Comparison of ENCODE assay signal across 29 cellular contexts in the genomic region with DNA sequence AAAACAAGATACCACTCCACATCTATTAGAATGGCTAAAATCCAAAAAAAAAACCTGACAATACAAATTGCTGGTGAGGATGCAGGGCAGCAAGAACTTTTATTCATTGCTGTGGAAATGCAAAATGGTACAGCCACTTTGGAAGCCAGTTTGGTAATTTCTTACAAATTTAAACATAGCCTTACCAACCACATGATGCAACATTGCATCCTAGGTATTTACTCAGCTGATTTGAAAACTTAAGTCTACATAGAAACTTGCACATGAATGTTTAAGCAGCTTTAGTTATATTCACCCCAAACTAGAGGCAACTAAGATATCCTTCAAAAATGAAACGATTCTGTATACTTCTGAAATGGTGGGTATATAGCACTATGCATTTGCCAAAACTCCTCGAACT.
"Had no signal": no experiment of that assay in that cellular context is flagged by ENCODE, and none has a peak within 500 bp of the region (broad histone marks: within the 10 kb centered on the region; RNA-seq: fewer than 3 reads in every experiment).

No MANE protein-coding gene starts in this region.

- H3K27ac ChIP-seq: colonic mucosa, coronary artery, dorsolateral prefrontal cortex, epithelial cell of prostate, esophagus muscularis mucosa, esophagus squamous epithelium, foreskin keratinocyte, gastrocnemius medialis, gastroesophageal sphincter, heart left ventricle, heart right ventricle, hepatocyte had no signal

- H3K4me1 ChIP-seq: colonic mucosa, esophagus muscularis mucosa, esophagus squamous epithelium, foreskin keratinocyte, gastrocnemius medialis, gastroesophageal sphincter, heart left ventricle had no signal

- H2AFZ ChIP-seq: hepatocyte had no signal

- H3K36me3 ChIP-seq: colonic mucosa, gastrocnemius medialis had no signal

- FAIRE-seq: colon, endometrium, endothelial cell of umbilical vein, frontal cortex had no signal

- DNase-seq: colonic mucosa; cortex of kidney; dermis blood vessel endothelial cell; dorsolateral prefrontal cortex; effector CD4-positive, alpha-beta T cell; effector CD8-positive, alpha-beta T cell; effector memory CD4-positive, alpha-beta T cell; effector memory CD8-positive, alpha-beta T cell; endodermal cell; erythroblast; esophagus squamous epithelium; foreskin fibroblast; foreskin keratinocyte; foreskin melanocyte; gastrocnemius medialis; glutamatergic neuron; head of caudate nucleus; heart left ventricle; heart right ventricle had no signal

- H3K79me2 ChIP-seq: hepatocyte had no signal

- H3K4me3 ChIP-seq: colonic mucosa, coronary artery, dorsolateral prefrontal cortex, esophagus muscularis mucosa, esophagus squamous epithelium, gastrocnemius medialis, gastroesophageal sphincter, heart left ventricle, heart right ventricle, hepatocyte had no signal

- H3K4me2 ChIP-seq: hepatocyte had no signal

- ATAC-seq: effector memory CD8-positive, alpha-beta T cell; esophagus mucosa; foreskin keratinocyte; gastrocnemius medialis; gastroesophageal sphincter; heart left ventricle; heart right ventricle had no signal

- H3K27me3 ChIP-seq: colonic mucosa, dorsolateral prefrontal cortex, esophagus muscularis mucosa, esophagus squamous epithelium, foreskin keratinocyte, gastrocnemius medialis, gastroesophageal sphincter, heart left ventricle, heart right ventricle, hepatocyte had no signal

- H3K9me3 ChIP-seq: colonic mucosa, esophagus muscularis mucosa, esophagus squamous epithelium, gastrocnemius medialis, gastroesophageal sphincter, heart left ventricle, heart right ventricle had no signal
